8 cellular contexts compared by ENCODE assay signal in the genomic region with DNA sequence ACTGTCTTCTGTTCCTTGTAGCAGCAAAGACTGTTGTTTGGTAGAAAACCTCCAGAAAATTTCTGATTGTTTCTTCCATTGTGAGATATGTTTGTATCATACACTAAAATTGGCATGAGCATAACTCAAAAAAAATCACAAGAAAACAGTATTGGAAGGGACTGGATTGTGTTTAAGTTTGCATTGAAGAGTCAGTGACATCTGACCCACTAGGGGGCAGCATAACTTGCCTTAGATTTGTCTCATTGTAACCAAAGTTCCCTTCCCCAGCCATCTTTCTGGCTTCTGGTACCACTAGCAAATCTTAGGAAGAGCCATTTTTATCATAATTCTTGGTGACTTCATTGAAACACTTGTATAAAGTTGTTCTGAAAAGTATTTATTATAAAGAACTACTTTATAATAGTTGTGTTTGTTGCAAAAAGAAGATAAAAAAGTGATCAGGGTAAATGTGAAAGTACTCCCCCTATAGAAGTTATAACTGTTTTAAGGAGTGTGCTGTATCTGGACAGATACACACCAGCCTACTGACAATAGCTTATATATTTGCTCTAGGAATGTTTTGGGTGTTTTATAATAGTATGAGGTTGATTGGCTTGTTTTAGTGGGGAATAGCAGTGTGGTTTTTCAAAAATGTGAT. TPM values are rescaled to one million over a fixed set of nuclear protein-coding genes. Genes with fewer than 3 reads are reported as not detected.
DNase-seq lines count a peak whose midpoint lies in the region; ATAC-seq and TF ChIP-seq lines count a peak whose summit lies in the region.

No MANE protein-coding gene starts in this region.

- H3K4me1 Mint-ChIP-seq in immature natural killer cell, result peaks cover 6 to 14% of the 10 kb centered on the region in 2 donors

- H3K27me3 Mint-ChIP-seq in immature natural killer cell (ENCODE audit: low read depth in 3 of 3), result peaks cover 0 to 2% (median 0%) of the 10 kb centered on the region in 3 donors

- no peaks in the 10 kb centered on the region for H3K27me3 ChIP-seq in MG63

- H3K9me3 Mint-ChIP-seq in immature natural killer cell, result no peaks in the 10 kb centered on the region

- in situ Hi-C loops in astrocyte of the cerebellum (cut with HindIII; ENCODE audit: low sequenced_read_pairs), result no loop called here

- DNase-seq in COLO668 (lab: John Stamatoyannopoulos, UW; ENCODE audit: unreplicated experiment) (peak; percentile 41), MG63 (peak; percentile 38), SKM-1 treated with dmso at 0.1 percent for 144 hours (lab: John Stamatoyannopoulos, UW; ENCODE audit: unreplicated experiment) (peak; percentile 59), astrocyte of the cerebellum (ENCODE audit: low read depth) (peak; percentile 80), immature natural killer cell (peak; percentile 64 to 67 (median 65)), UCSD-AML1 (lab: John Stamatoyannopoulos, UW; ENCODE audit: unreplicated experiment) (no peak)
- DNase-seq in stimulated activated CD4-positive, alpha-beta T cell treated with anti-CD3 and anti-CD28 coated beads, Interleukin-4, amount 100 ng/mL, for 1 hour, result peak; percentile 37

- peak overlapping the region; percentile 5 to 89 (median 79) for H3K27ac Mint-ChIP-seq in immature natural killer cell

- H3K9me3 ChIP-seq in MG63, result no peaks in the 10 kb centered on the region

- H3K36me3 ChIP-seq in MG63, result peaks cover 95% of the 10 kb centered on the region

- TF ChIP-seq CTCF in astrocyte of the cerebellum (IDR thresholded peaks at IDR 0.05; ENCODE audit: low read depth, low read length, missing control alignments), result peak; percentile 80

- no peak overlapping the region for H3K4me3 Mint-ChIP-seq in immature natural killer cell

- H3K4me3 ChIP-seq in MG63 (no peak overlapping the region), astrocyte of the cerebellum (ENCODE audit: low read depth, low read length) (no peak overlapping the region)

- ATAC-seq in GM21360 (IDR thresholded peaks at IDR 0.05; ENCODE audit: unreplicated experiment), result peak; percentile 74

- H3K36me3 Mint-ChIP-seq in immature natural killer cell, result peaks cover 22 to 55% (median 33%) of the 10 kb centered on the region in 3 donors

RNA-seq across cellular contexts. Expression of gene CSTF1, which starts 7.7 kb away (rescaled TPM):
- 68.6 and 135 TPM in 2 replicates for total RNA-seq in MG63 (2014; rRNA removed; shearing (Covaris generic); ENCODE audit: low replicate concordance)
- 10 to 100 TPM; 21.2 to 42.2 (median 30.6) TPM for polyA plus RNA-seq in immature natural killer cell

RNA-seq across cellular contexts. Expression of gene AURKA, which starts 8.1 kb away (rescaled TPM):
- 86.4 and 130 TPM in 2 replicates for total RNA-seq in MG63 (2014; rRNA removed; shearing (Covaris generic); ENCODE audit: low replicate concordance)
- polyA plus RNA-seq in immature natural killer cell, result 1 to 10 TPM; 1.1 to 2.2 (median 1.8) TPM

RNA-seq across cellular contexts. Expression of gene CASS4, which starts 11.9 kb away (rescaled TPM):
- total RNA-seq in MG63 (2014; rRNA removed; shearing (Covaris generic); ENCODE audit: low replicate concordance), result 0.07 and 0.25 TPM in 2 replicates
- 1 to 10 TPM; 3.2 to 5.5 (median 3.5) TPM for polyA plus RNA-seq in immature natural killer cell

RNA-seq across cellular contexts. Expression of gene FAM210B, which starts 41.3 kb away (rescaled TPM):
- total RNA-seq in MG63 (2014; rRNA removed; shearing (Covaris generic); ENCODE audit: low replicate concordance), result 12.2 and 14.0 TPM in 2 replicates
- polyA plus RNA-seq in immature natural killer cell, result 10 to 100 TPM; 15.2 to 29.7 (median 15.8) TPM
